Comparison of ENCODE assay signal across 33 cellular contexts in the genomic region with DNA sequence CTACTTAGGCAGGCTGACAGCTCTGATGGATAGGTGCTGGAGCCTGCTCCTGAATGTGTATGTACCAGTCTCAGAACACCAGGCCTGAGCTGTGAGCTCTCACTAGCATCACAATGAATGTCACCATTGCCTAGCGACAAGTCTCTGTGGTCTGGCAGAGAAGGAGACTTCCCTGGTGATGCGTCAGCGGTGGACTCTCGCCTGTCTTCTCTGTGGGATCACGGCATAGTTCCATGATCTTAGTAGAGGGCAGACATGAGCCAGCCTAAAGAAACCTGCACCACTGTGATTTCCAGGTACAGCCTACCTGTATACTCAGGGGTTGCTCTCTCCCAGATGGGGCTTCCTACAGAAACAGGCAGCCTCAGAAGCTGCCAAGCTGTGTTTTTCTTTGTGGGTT.
DNase-seq lines count a peak whose midpoint lies in the region; ATAC-seq and TF ChIP-seq lines count a peak whose summit lies in the region.
"Had no signal": no experiment of that assay in that cellular context is flagged by ENCODE, and none has a peak within 500 bp of the region (broad histone marks: within the 10 kb centered on the region; RNA-seq: fewer than 3 reads in every experiment).

No MANE protein-coding gene starts in this region.

- no peaks in the 10 kb centered on the region for H3F3A ChIP-seq in GM23248 (ENCODE audit: insufficient read depth)

- H3K27me3 ChIP-seq in GM23248 (replicated peaks; ENCODE audit: insufficient read depth) = no peaks in the 10 kb centered on the region
- no peaks in the 10 kb centered on the region for H3K27me3 ChIP-seq in SJSA1 (replicated peaks)
- H3K27me3 ChIP-seq: BE2C; BLaER1; BLaER1 treated with 17β-estradiol and CSF1 and Interleukin-3, amounts not matched to agents 10 nM and 100 nM had no signal

- no peaks in the 10 kb centered on the region for H4K20me1 ChIP-seq in GM23248 (ENCODE audit: insufficient read depth)
- H4K20me1 ChIP-seq: BLaER1; BLaER1 treated with 17β-estradiol and CSF1 and Interleukin-3, amounts not matched to agents 10 nM and 100 nM had no signal

- H3K36me3 ChIP-seq in GM23248 (ENCODE audit: low read depth) = no peaks in the 10 kb centered on the region
- H3K36me3 ChIP-seq in SJSA1 = no peaks in the 10 kb centered on the region
- H3K36me3 ChIP-seq: BE2C; BLaER1; BLaER1 treated with 17β-estradiol and CSF1 and Interleukin-3, amounts not matched to agents 10 nM and 100 nM had no signal

- no peak overlapping the region for H2AFZ ChIP-seq in GM23248

- no peak for ATAC-seq in esophagus mucosa
- ATAC-seq: A549; CD8-positive, alpha-beta T cell had no signal

- no peaks in the 10 kb centered on the region for H3K79me2 ChIP-seq in GM23248 (ENCODE audit: insufficient read depth)

- H3K27ac ChIP-seq in GM23248 (no peak overlapping the region), SJSA1 (peak overlapping the region; percentile 48)
- H3K27ac ChIP-seq: 22Rv1; A549; BLaER1; BLaER1 treated with 17β-estradiol and CSF1 and Interleukin-3, amounts not matched to agents 10 nM and 100 nM; C4-2B had no signal

- H3K9ac ChIP-seq in GM23248 = no peak overlapping the region
- H3K9ac ChIP-seq: BLaER1; BLaER1 treated with 17β-estradiol and CSF1 and Interleukin-3, amounts not matched to agents 10 nM and 100 nM had no signal

- TF ChIP-seq CTCF in GM20000 (IDR thresholded peaks at IDR 0.05; ENCODE audit: extremely low read depth, missing control alignments) = no peak

- WGBS in GM23248 (ENCODE audit: low coverage in 1 of 2, low lambda C conversion rate in 2 of 2, missing lambda C conversion rate in 2 of 2), 2 experiments = 59 to 77% methylated on average over 4 to 5 of the region's 5 CpGs

- DNase-seq in Ammon's horn (ENCODE audit: low spot score) (peak; percentile 2), GM23248 (peak; percentile 1), SJSA1 (ENCODE audit: low read depth in 1 of 2, low spot score in 2 of 2) (peak; percentile 50 to 60), glomerular visceral epithelial cell (ENCODE audit: extremely low spot score) (peak; percentile 1), NCI-H1436 (lab: John Stamatoyannopoulos, UW) (no peak), putamen (ENCODE audit: low spot score) (no peak), GM20000 (ENCODE audit: low spot score) (no peak)
- DNase-seq: 8988T; ACHN; AML-193; BE2C; C1 segment of cervical spinal cord; Caco-2; Calu3; CD4-positive, alpha-beta memory T cell; CD4-positive, alpha-beta T cell; CD4-positive, CD25-positive, alpha-beta regulatory T cell; CD8-positive, alpha-beta memory T cell; CD8-positive, alpha-beta T cell; COR-L47; DMS 273 treated with DMSO at 0.1 percent for 48 hours; DMS153; DMS53; DMS79; DMS79 treated with DMSO at 0.1 percent for 48 hours; DND-41; EL had no signal

- no peak overlapping the region for H3K4me2 ChIP-seq in GM23248 (ENCODE audit: unreplicated experiment)
- H3K4me2 ChIP-seq: A549; BLaER1; BLaER1 treated with 17β-estradiol and CSF1 and Interleukin-3, amounts not matched to agents 10 nM and 100 nM had no signal

- no peaks in the 10 kb centered on the region for H3K9me3 ChIP-seq in GM23248 (ENCODE audit: low read depth)
- H3K9me3 ChIP-seq in SJSA1 (replicated peaks) = no peaks in the 10 kb centered on the region
- H3K9me3 ChIP-seq: A549; BE2C; BLaER1; BLaER1 treated with 17β-estradiol and CSF1 and Interleukin-3, amounts not matched to agents 10 nM and 100 nM; Caco-2 had no signal

- H3K4me3 ChIP-seq in GM23248 (no peak overlapping the region), SJSA1 (no peak overlapping the region)
- H3K4me3 ChIP-seq: A549; BLaER1; BLaER1 treated with 17β-estradiol and CSF1 and Interleukin-3, amounts not matched to agents 10 nM and 100 nM had no signal

- no peaks in the 10 kb centered on the region for H3K4me1 ChIP-seq in GM23248 (ENCODE audit: insufficient read depth)
- peaks cover 18% of the 10 kb centered on the region for H3K4me1 ChIP-seq in SJSA1 (replicated peaks)
- H3K4me1 ChIP-seq: A549; BE2C; BLaER1; BLaER1 treated with 17β-estradiol and CSF1 and Interleukin-3, amounts not matched to agents 10 nM and 100 nM; Caco-2 had no signal

- H3K9me2 ChIP-seq in GM23248 (ENCODE audit: insufficient read depth) = no peaks in the 10 kb centered on the region

- in situ Hi-C loops in GM23248 (cut with MboI) = loop anchor here (25.0 kb wide), 1 partner anchor 101 kb away; no protein-coding TSS in a partner anchor

Comparison
In these comparisons a context has a peak if more than half of its experiments do, and no peak if none do; other contexts are left out.
1. DNase-seq: peak in Ammon's horn (single experiment), GM23248 (single experiment), SJSA1 (2 of 2) and glomerular visceral epithelial cell (single experiment); none in NCI-H1436 (single experiment), putamen (single experiment) and GM20000 (single experiment).